8 cellular contexts compared by ENCODE assay signal in genomic region chr17:46286764-46287221, GRCh38. TPM values are rescaled to one million over a fixed set of nuclear protein-coding genes. Genes with fewer than 3 reads are reported as not detected.
A peak's percentile ranks its signal among the peaks of the same experiment; 100 is the strongest.
DNase-seq lines count a peak whose midpoint lies in the region; TF ChIP-seq lines count a peak whose summit lies in the region.
"Not testable (repeated sequence)": the region's sequence is repeated elsewhere in the genome, so short reads cannot be mapped to it uniquely, and the experiment has no call there.

No MANE protein-coding gene starts in this region.

- not testable (repeated sequence) for H3K9me3 Mint-ChIP-seq in type B pancreatic cell

- peak overlapping the region; percentile 75 for H2AFZ ChIP-seq in Loucy (ENCODE audit: low read length)
- H2AFZ ChIP-seq in hepatocyte; trophoblast cell (ENCODE audit: insufficient read depth, low read length, poor library complexity): not testable (repeated sequence)

- not testable (repeated sequence) for H4K8ac ChIP-seq in trophoblast cell (ENCODE audit: low read depth, low read length)

- peak; percentile 63 for TF ChIP-seq CTCF in Loucy (conservative IDR thresholded peaks at IDR 0.05; ENCODE audit: low read length)
- TF ChIP-seq CTCF in cardiac fibroblast (IDR thresholded peaks at IDR 0.05; ENCODE audit: low read depth, low read length): peak; percentile 64
- TF ChIP-seq CTCF in hepatocyte (IDR thresholded peaks at IDR 0.05; ENCODE audit: poor library complexity): peak; percentile 91
- TF ChIP-seq CTCF in type B pancreatic cell (conservative IDR thresholded peaks at IDR 0.05): peak; percentile 89

- H3K4me1 Mint-ChIP-seq in type B pancreatic cell (ENCODE audit: unreplicated experiment): peaks cover 10% of the 10 kb centered on the region

- H3K4me2 ChIP-seq in Loucy (ENCODE audit: low read depth, low read length, poor library complexity, severe bottlenecking); hepatocyte; trophoblast cell (ENCODE audit: low read length): not testable (repeated sequence)

- H3K4me1 ChIP-seq in Loucy (ENCODE audit: insufficient read depth, low read length, poor library complexity, severe bottlenecking): peaks cover 14% of the 10 kb centered on the region
- not testable (repeated sequence) for H3K4me1 ChIP-seq in hepatocyte (ENCODE audit: insufficient read depth); trophoblast cell (ENCODE audit: control insufficient read depth in 1 of 2, insufficient read depth in 2 of 2, low read length in 2 of 2)

- H4K91ac ChIP-seq in trophoblast cell (ENCODE audit: low read depth, low read length): not testable (repeated sequence)

- H3K79me2 ChIP-seq in Loucy (ENCODE audit: insufficient read depth, low read length); hepatocyte; trophoblast cell (ENCODE audit: control insufficient read depth, insufficient read depth, low read length, poor library complexity): not testable (repeated sequence)

- 14% methylated on average over 3 of the region's 3 CpGs for WGBS in hepatocyte (ENCODE audit: low lambda C conversion rate, missing lambda C conversion rate)
- no CpG with 5 or more reads among the region's 3 CpGs for WGBS in trophoblast cell (ENCODE audit: extremely low coverage, insufficient coverage, insufficient read length)

- not testable (repeated sequence) for H3K14ac ChIP-seq in trophoblast cell (ENCODE audit: low read length)

- not testable (repeated sequence) for H3K18ac ChIP-seq in trophoblast cell (ENCODE audit: low read length)

- DNase-seq in ELR (ENCODE audit: low read depth): peak; percentile 92
- peak; percentile 26 for DNase-seq in NK-92 treated with Interleukin-12 subunit alpha and Interleukin-12 subunit beta, amount 100 ng/mL, for 24 hours (lab: John Stamatoyannopoulos, UW)
- peak; percentile 37 to 51 (median 43) for DNase-seq in activated CD4-positive, CD25-positive, alpha-beta regulatory T cell (lab: John Stamatoyannopoulos, UW)
- peak; percentile 71 to 86 for DNase-seq in cardiac fibroblast (ENCODE audit: low read depth in 2 of 2)
- DNase-seq in hepatocyte (ENCODE audit: low spot score): peak; percentile 95
- DNase-seq in trophoblast cell: peak; percentile 48 to 85
- peak; percentile 68 for DNase-seq in type B pancreatic cell (ENCODE audit: extremely low spot score, unreplicated experiment)

- H3K36me3 ChIP-seq in Loucy (ENCODE audit: insufficient read depth, low read length); hepatocyte (replicated peaks; ENCODE audit: insufficient read depth, low read depth); trophoblast cell (ENCODE audit: control insufficient read depth in 1 of 2, insufficient read depth in 2 of 2, low read length in 2 of 2): not testable (repeated sequence)

- H3K27me3 Mint-ChIP-seq in type B pancreatic cell: not testable (repeated sequence)

- not testable (repeated sequence) for H3K4me3 ChIP-seq in Loucy (ENCODE audit: low read length, poor library complexity, severe bottlenecking); cardiac fibroblast (replicated peaks in 1 of 2; ENCODE audit: low read depth in 2 of 2, low read length in 2 of 2); hepatocyte; trophoblast cell (ENCODE audit: low read depth, low read length)

- not testable (repeated sequence) for H3K9me3 ChIP-seq in Loucy (ENCODE audit: insufficient read depth, low read depth, low read length); hepatocyte (ENCODE audit: low read depth); trophoblast cell (ENCODE audit: insufficient read depth, low read depth, low read length)

- H3K36me3 Mint-ChIP-seq in type B pancreatic cell: not testable (repeated sequence)

- not testable (repeated sequence) for H4K20me1 ChIP-seq in Loucy (ENCODE audit: insufficient read depth, low read length, poor library complexity, severe bottlenecking); hepatocyte (ENCODE audit: insufficient read depth, poor library complexity, severe bottlenecking)

- H2BK12ac ChIP-seq in trophoblast cell (ENCODE audit: low read length): not testable (repeated sequence)

- H3K27ac Mint-ChIP-seq in type B pancreatic cell: peak overlapping the region; percentile 57

- H2AK5ac ChIP-seq in trophoblast cell (ENCODE audit: low read length): not testable (repeated sequence)

- not testable (repeated sequence) for H3K79me1 ChIP-seq in trophoblast cell (ENCODE audit: low read length)

- H3K23ac ChIP-seq in trophoblast cell (ENCODE audit: low read length): not testable (repeated sequence)

- not testable (repeated sequence) for H3K4ac ChIP-seq in trophoblast cell (ENCODE audit: low read depth, low read length)

- not testable (repeated sequence) for H3K9me2 ChIP-seq in Loucy (replicated peaks; ENCODE audit: low read depth, low read length); hepatocyte (replicated peaks; ENCODE audit: insufficient read depth)

- H2BK5ac ChIP-seq in trophoblast cell (ENCODE audit: low read depth, low read length, poor library complexity): not testable (repeated sequence)

- not testable (repeated sequence) for H4K12ac ChIP-seq in trophoblast cell (ENCODE audit: low read depth, low read length)

- not testable (repeated sequence) for H3K27me3 ChIP-seq in Loucy (ENCODE audit: insufficient read depth, low read length, poor library complexity, severe bottlenecking); hepatocyte; trophoblast cell (ENCODE audit: insufficient read depth, low read length)

- H3K9ac ChIP-seq in Loucy (ENCODE audit: low read depth, low read length, poor library complexity, severe bottlenecking); trophoblast cell (ENCODE audit: low read length): not testable (repeated sequence)

- H3K4me3 Mint-ChIP-seq in type B pancreatic cell: not testable (repeated sequence)

- H2BK120ac ChIP-seq in trophoblast cell (ENCODE audit: insufficient read depth, low read length, poor library complexity): not testable (repeated sequence)

- H3K27ac ChIP-seq in hepatocyte: peak overlapping the region; percentile 36
- not testable (repeated sequence) for H3K27ac ChIP-seq in trophoblast cell (ENCODE audit: low read depth, low read length)

- H3F3A ChIP-seq in Loucy (ENCODE audit: low read depth): not testable (repeated sequence)

RNA-seq across cellular contexts. Expression of gene LRRC37A, which starts 8.1 kb away (rescaled TPM):
- total RNA-seq in hepatocyte: 1.4 and 1.9 TPM in 2 replicates
- polyA plus RNA-seq in hepatocyte: 1.2 and 1.3 TPM in 2 replicates
- 1.1 TPM in 2 replicates for polyA plus RNA-seq in trophoblast cell (2013)
- total RNA-seq in type B pancreatic cell (ENCODE audit: low replicate concordance): 2.3 and 3.8 TPM in 2 replicates

Comparison
In these comparisons a context has a peak if more than half of its experiments do, and no peak if none do; other contexts are left out.
1. DNase-seq: peak in every context shown above with its lines; median percentile 95 in hepatocyte; 92 in ELR; 78 in cardiac fibroblast; 68 in type B pancreatic cell; 66 in trophoblast cell; 43 in activated CD4-positive, CD25-positive, alpha-beta regulatory T cell; 26 in NK-92 treated with Interleukin-12 subunit alpha and Interleukin-12 subunit beta, amount 100 ng/mL, for 24 hours.